Comparison of ENCODE assay signal across 22 cellular contexts in genomic region chr18:22689711-22690110, GRCh38.
"Had no signal": no experiment of that assay in that cellular context is flagged by ENCODE, and none has a peak within 500 bp of the region (broad histone marks: within the 10 kb centered on the region; RNA-seq: fewer than 3 reads in every experiment).

No MANE protein-coding gene starts in this region.

- FAIRE-seq: endometrium, frontal cortex, TTC549 had no signal

- DNase-seq: activated CD4-positive, alpha-beta T cell treated with anti-CD3 and anti-CD28 coated beads for 1 hour; activated CD4-positive, alpha-beta T cell treated with anti-CD3 and anti-CD28 coated beads, Interleukin-2, amount 50 U/mL, for 1 hour; activated CD8-positive, alpha-beta T cell treated with anti-CD3 and anti-CD28 coated beads, Interleukin-2, amount 10 ng/mL, durations not matched to agents 7 days and 5 days; activated gamma-delta T cell treated with Interleukin-2 at 50 U/mL for 16 hours; activated T-cell treated with anti-CD3 and anti-CD28 coated beads, Interleukin-2, amount 50 U/mL, for 1 hour; anterior cingulate cortex; body of pancreas; effector CD4-positive, alpha-beta T cell; head of caudate nucleus; islet precursor cell; left cardiac atrium; lower lobe of right lung; natural killer cell; stimulated activated CD4-positive, alpha-beta T cell treated with anti-CD3 and anti-CD28 coated beads, Interleukin-15, amount 100 ng/mL, for 24 hours; stomach; T-cell had no signal

- H3K4me3 ChIP-seq: body of pancreas, lower lobe of right lung, prostate gland, stomach, suprapubic skin, tibial nerve had no signal

- H3K9me3 ChIP-seq: body of pancreas, lower lobe of right lung, prostate gland had no signal

- H3K27me3 ChIP-seq: body of pancreas, stomach, suprapubic skin, tibial nerve had no signal

- H3K36me3 ChIP-seq: lower lobe of right lung, prostate gland, stomach, suprapubic skin, tibial nerve had no signal

- H3K27ac ChIP-seq: body of pancreas, lower lobe of right lung, prostate gland, stomach, suprapubic skin, tibial nerve had no signal

- H3K4me1 ChIP-seq: body of pancreas, prostate gland, suprapubic skin, tibial nerve had no signal
